In genomic region chr2:212904646-212905045, GRCh38 we compare ENCODE assay signal across 23 cellular contexts.
DNase-seq lines count a peak whose midpoint lies in the region; ATAC-seq and TF ChIP-seq lines count a peak whose summit lies in the region.
"Had no signal": no experiment of that assay in that cellular context is flagged by ENCODE, and none has a peak within 500 bp of the region (broad histone marks: within the 10 kb centered on the region; RNA-seq: fewer than 3 reads in every experiment).

No MANE protein-coding gene starts in this region.

- H3K9me3 Mint-ChIP-seq in MCF 10A (ENCODE audit: unreplicated experiment) = no peaks in the 10 kb centered on the region
- H3K9me3 Mint-ChIP-seq in chondrocyte (ENCODE audit: low read depth) = no peaks in the 10 kb centered on the region
- H3K9me3 Mint-ChIP-seq: activated B cell treated with CpG ODN at 0.5 μM for 24 hours had no signal

- no peaks in the 10 kb centered on the region for H3K36me3 ChIP-seq in breast epithelium
- H3K36me3 ChIP-seq in esophagus squamous epithelium = no peaks in the 10 kb centered on the region
- no peaks in the 10 kb centered on the region for H3K36me3 ChIP-seq in urinary bladder (ENCODE audit: insufficient read depth)
- H3K36me3 ChIP-seq in HAP-1 (replicated peaks) = no peaks in the 10 kb centered on the region
- H3K36me3 ChIP-seq: gastrocnemius medialis, vagina had no signal

- no peaks in the 10 kb centered on the region for H3K9me3 ChIP-seq in breast epithelium
- no peaks in the 10 kb centered on the region for H3K9me3 ChIP-seq in esophagus squamous epithelium
- no peaks in the 10 kb centered on the region for H3K9me3 ChIP-seq in HAP-1
- H3K9me3 ChIP-seq: gastrocnemius medialis, vagina had no signal

- TF ChIP-seq CTCF in MCF 10A (IDR thresholded peaks at IDR 0.05; ENCODE audit: unreplicated experiment) = no peak
- TF ChIP-seq CTCF in breast epithelium (IDR thresholded peaks at IDR 0.05) = no peak
- TF ChIP-seq CTCF in esophagus squamous epithelium (IDR thresholded peaks at IDR 0.05) = no peak
- TF ChIP-seq CTCF in chondrocyte (IDR thresholded peaks at IDR 0.05) = no peak

- no peaks in the 10 kb centered on the region for H3K27me3 ChIP-seq in breast epithelium
- no peaks in the 10 kb centered on the region for H3K27me3 ChIP-seq in esophagus squamous epithelium
- H3K27me3 ChIP-seq in HAP-1 (ENCODE audit: low read depth) = no peaks in the 10 kb centered on the region
- H3K27me3 ChIP-seq: dorsolateral prefrontal cortex, gastrocnemius medialis, vagina had no signal

- H3K36me3 Mint-ChIP-seq in MCF 10A (ENCODE audit: insufficient read depth, unreplicated experiment) (peaks cover 5% of the 10 kb centered on the region), chondrocyte (ENCODE audit: low read depth) (no peaks in the 10 kb centered on the region)

- H3K4me1 Mint-ChIP-seq in MCF 10A (ENCODE audit: insufficient read depth, unreplicated experiment) (peaks cover 32% of the 10 kb centered on the region), chondrocyte (ENCODE audit: low read depth) (peaks cover 4% of the 10 kb centered on the region)
- H3K4me1 Mint-ChIP-seq: activated B cell treated with CpG ODN at 0.5 μM for 24 hours had no signal

- WGBS in esophagus squamous epithelium, 2 donors = 77 to 83% methylated on average over 2 of the region's 2 CpGs
- 86% methylated on average over 2 of the region's 2 CpGs for whole genome bisulfite sequencing in urinary bladder

- H3K27me3 Mint-ChIP-seq in MCF 10A (ENCODE audit: insufficient read depth, unreplicated experiment) = no peaks in the 10 kb centered on the region
- no peaks in the 10 kb centered on the region for H3K27me3 Mint-ChIP-seq in chondrocyte (ENCODE audit: low read depth)
- H3K27me3 Mint-ChIP-seq: activated B cell treated with CpG ODN at 0.5 μM for 24 hours had no signal

- H3K4me1 ChIP-seq in breast epithelium = peaks cover 0 to 13% of the 10 kb centered on the region in 2 donors
- peaks cover 4 to 79% (median 12%) of the 10 kb centered on the region in 3 donors for H3K4me1 ChIP-seq in esophagus squamous epithelium
- H3K4me1 ChIP-seq in urinary bladder (ENCODE audit: insufficient read depth) = no peaks in the 10 kb centered on the region
- no peaks in the 10 kb centered on the region for H3K4me1 ChIP-seq in HAP-1
- H3K4me1 ChIP-seq: gastrocnemius medialis, vagina had no signal

- peak overlapping the region; percentile 96 for H3K27ac Mint-ChIP-seq in MCF 10A (ENCODE audit: low read depth, unreplicated experiment)
- no peak overlapping the region for H3K27ac Mint-ChIP-seq in chondrocyte (ENCODE audit: unreplicated experiment)
- H3K27ac Mint-ChIP-seq: activated B cell treated with CpG ODN at 0.5 μM for 24 hours had no signal

- intact Hi-C loops in MCF 10A (cut with micrococcal nuclease) (loop anchor here (2.0 kb wide), 1 partner anchor 248 kb away; no protein-coding TSS in a partner anchor), breast epithelium (cut with DNase I; ENCODE audit: low total_unique reads) (no loop called here), esophagus squamous epithelium (cut with DNase I) (no loop called here)

- DNase-seq in MCF 10A (ENCODE audit: unreplicated experiment) (no peak), breast epithelium (ENCODE audit: low spot score in 2 of 2) (no peak), SKM-1 treated with dmso at 0.1 percent for 144 hours (lab: John Stamatoyannopoulos, UW; ENCODE audit: unreplicated experiment) (peak; percentile 94), esophagus squamous epithelium (lab: John Stamatoyannopoulos, UW) (no peak), HAP-1 (ENCODE audit: low spot score in 2 of 2) (no peak), chondrocyte (ENCODE audit: low spot score) (no peak)
- DNase-seq: activated B cell treated with CpG ODN at 0.5 μM for 24 hours; activated CD4-positive, alpha-beta T cell treated with anti-CD3 and anti-CD28 coated beads, Interleukin-2, amount 50 U/mL, for 48 hours; activated gamma-delta T cell treated with Interleukin-2 at 50 U/mL for 16 hours; dorsolateral prefrontal cortex; erythroblast; gastrocnemius medialis; NCI-H1436 treated with DMSO at 0.1 percent for 48 hours; NCI-H2171 treated with DMSO at 0.1 percent for 48 hours; NCI-H69; occipital lobe; Right ventricle myocardium superior; stimulated activated CD8-positive, alpha-beta memory T cell treated with anti-CD3 and anti-CD28 coated beads, Interleukin-4, amount 100 ng/mL, for 48 hours; substantia nigra had no signal

- H3K27ac ChIP-seq in breast epithelium (peak overlapping the region in 1 of 2 donors; percentile 84), esophagus squamous epithelium (peak overlapping the region; percentile 24 to 87 (median 80)), urinary bladder (ENCODE audit: low read depth) (peak overlapping the region; percentile 38)
- H3K27ac ChIP-seq: dorsolateral prefrontal cortex, gastrocnemius medialis, vagina had no signal

- CTCF ChIA-PET in MCF 10A (lab: Yijun Ruan, JAX) = interaction anchor here (0.9 kb wide), 1 partner anchor 248 kb away, joined by 3 read pairs; no protein-coding TSS in a partner anchor

- BruUV-seq in MCF 10A (replicated peaks; lab: Mats Ljungman, UMichigan) = no TSS peak

- H3K4me3 ChIP-seq in breast epithelium = no peak overlapping the region
- H3K4me3 ChIP-seq in esophagus squamous epithelium = no peak overlapping the region
- H3K4me3 ChIP-seq in urinary bladder (ENCODE audit: low read depth, low read length) = no peak overlapping the region
- H3K4me3 ChIP-seq in HAP-1 = no peak overlapping the region
- H3K4me3 ChIP-seq: dorsolateral prefrontal cortex, gastrocnemius medialis, lung, vagina had no signal

- TF ChIP-seq POLR2A in breast epithelium (IDR thresholded peaks at IDR 0.05) (no peak), esophagus squamous epithelium (IDR thresholded peaks at IDR 0.05) (no peak)

- ATAC-seq in GM18873 (IDR thresholded peaks at IDR 0.05; ENCODE audit: low FRiP score, unreplicated experiment) = no peak
- ATAC-seq: gastrocnemius medialis had no signal

- H3K4me3 Mint-ChIP-seq in MCF 10A (ENCODE audit: unreplicated experiment) (no peak overlapping the region), chondrocyte (ENCODE audit: unreplicated experiment) (no peak overlapping the region)
- H3K4me3 Mint-ChIP-seq: activated B cell treated with CpG ODN at 0.5 μM for 24 hours had no signal

- in situ Hi-C loops in HAP-1 (cut with MboI; ENCODE audit: low sequenced_read_pairs) = no loop called here

- POLR2A ChIA-PET in MCF 10A (lab: Yijun Ruan, JAX) = no interaction called here
